18 cellular contexts compared by ENCODE assay signal in genomic region chr22:25582946-25583345, GRCh38. TPM values are rescaled to one million over a fixed set of nuclear protein-coding genes. Genes with fewer than 3 reads are reported as not detected.
DNase-seq lines count a peak whose midpoint lies in the region; ATAC-seq and TF ChIP-seq lines count a peak whose summit lies in the region.
"Had no signal": no experiment of that assay in that cellular context is flagged by ENCODE, and none has a peak within 500 bp of the region (broad histone marks: within the 10 kb centered on the region; RNA-seq: fewer than 3 reads in every experiment).

No MANE protein-coding gene starts in this region.

- H3K9me3 ChIP-seq in RWPE2 (ENCODE audit: severe bottlenecking) (no peaks in the 10 kb centered on the region), PC-3 (ENCODE audit: low read length) (no peaks in the 10 kb centered on the region)
- H3K9me3 ChIP-seq: Caco-2, upper lobe of right lung had no signal

- no peak overlapping the region for H3K4me2 ChIP-seq in PC-3 (ENCODE audit: low read length)

- no peaks in the 10 kb centered on the region for H4K20me1 ChIP-seq in PC-3 (ENCODE audit: low read length)

- H3K4me3 Mint-ChIP-seq in activated naive CD8-positive, alpha-beta T cell treated with anti-CD3 and anti-CD28 coated beads for 36 hours, result peak overlapping the region; percentile 30
- no peak overlapping the region for H3K4me3 Mint-ChIP-seq in activated naive CD8-positive, alpha-beta T cell treated with anti-CD3 and anti-CD28 coated beads, Interleukin-2, amount 50 U/mL, for 24 hours
- H3K4me3 Mint-ChIP-seq: activated CD4-positive, alpha-beta T cell treated with anti-CD3 and anti-CD28 coated beads, Interleukin-2, amount 10 ng/mL, durations not matched to agents 7 days and 5 days; nephron; T-helper 2 cell treated with Interferon-gamma antibody and Interleukin-4, amounts not matched to agents 5 μg/mL and 100 μg/mL, for 36 hours had no signal

- intact Hi-C loops in PC-3 (cut with micrococcal nuclease), result no loop called here

- TF ChIP-seq CTCF in RWPE2 (IDR thresholded peaks at IDR 0.05; ENCODE audit: poor library complexity, severe bottlenecking) (no peak), fibroblast of mammary gland (conservative IDR thresholded peaks at IDR 0.05; ENCODE audit: control insufficient read depth, insufficient read depth, low read depth, low read length) (no peak), PC-3 (conservative IDR thresholded peaks at IDR 0.05; ENCODE audit: low read depth, low read length) (no peak)

- CTCF ChIA-PET in PC-3 (lab: Charles Lee), result no interaction called here

- H3K9me3 Mint-ChIP-seq in activated naive CD8-positive, alpha-beta T cell treated with anti-CD3 and anti-CD28 coated beads for 36 hours, result no peaks in the 10 kb centered on the region
- H3K9me3 Mint-ChIP-seq in activated naive CD8-positive, alpha-beta T cell treated with anti-CD3 and anti-CD28 coated beads, Interleukin-2, amount 50 U/mL, for 24 hours, result no peaks in the 10 kb centered on the region
- H3K9me3 Mint-ChIP-seq: activated CD4-positive, alpha-beta T cell treated with anti-CD3 and anti-CD28 coated beads, Interleukin-2, amount 10 ng/mL, durations not matched to agents 7 days and 5 days; nephron; T-helper 2 cell treated with Interferon-gamma antibody and Interleukin-4, amounts not matched to agents 5 μg/mL and 100 μg/mL, for 36 hours had no signal

- H3K9me2 ChIP-seq in PC-3 (replicated peaks; ENCODE audit: low read length), result no peaks in the 10 kb centered on the region

- H3K4me1 ChIP-seq in RWPE2 (ENCODE audit: insufficient read depth, poor library complexity, severe bottlenecking) (peaks cover 11% of the 10 kb centered on the region), PC-3 (ENCODE audit: insufficient read depth, low read length) (no peaks in the 10 kb centered on the region)
- H3K4me1 ChIP-seq: Caco-2, upper lobe of right lung had no signal

- peaks cover 5% of the 10 kb centered on the region for H3K36me3 Mint-ChIP-seq in activated naive CD8-positive, alpha-beta T cell treated with anti-CD3 and anti-CD28 coated beads for 36 hours
- H3K36me3 Mint-ChIP-seq in activated naive CD8-positive, alpha-beta T cell treated with anti-CD3 and anti-CD28 coated beads, Interleukin-2, amount 50 U/mL, for 24 hours (ENCODE audit: low read depth), result peaks cover 4% of the 10 kb centered on the region

- H3K4me1 Mint-ChIP-seq in activated naive CD8-positive, alpha-beta T cell treated with anti-CD3 and anti-CD28 coated beads for 36 hours, result peaks cover 14% of the 10 kb centered on the region
- H3K4me1 Mint-ChIP-seq in activated naive CD8-positive, alpha-beta T cell treated with anti-CD3 and anti-CD28 coated beads, Interleukin-2, amount 50 U/mL, for 24 hours, result peaks cover 23% of the 10 kb centered on the region

- H3K9ac ChIP-seq in PC-3 (ENCODE audit: low read length), result no peak overlapping the region

- no TSS peak for BruUV-seq in PC-3 (replicated peaks; lab: Mats Ljungman, UMichigan)

- H3K27me3 Mint-ChIP-seq in activated naive CD8-positive, alpha-beta T cell treated with anti-CD3 and anti-CD28 coated beads for 36 hours, result no peaks in the 10 kb centered on the region
- H3K27me3 Mint-ChIP-seq in activated naive CD8-positive, alpha-beta T cell treated with anti-CD3 and anti-CD28 coated beads, Interleukin-2, amount 50 U/mL, for 24 hours, result no peaks in the 10 kb centered on the region
- H3K27me3 Mint-ChIP-seq: activated CD4-positive, alpha-beta T cell treated with anti-CD3 and anti-CD28 coated beads, Interleukin-2, amount 10 ng/mL, durations not matched to agents 7 days and 5 days had no signal

- no peak overlapping the region for H2AFZ ChIP-seq in PC-3 (ENCODE audit: low read length)

- H3F3A ChIP-seq in PC-3 (ENCODE audit: low read length, unreplicated experiment), result no peaks in the 10 kb centered on the region

- H3K27ac ChIP-seq in RWPE2 (ENCODE audit: poor library complexity, severe bottlenecking) (peak overlapping the region; percentile 6), PC-3 (ENCODE audit: low read length) (no peak overlapping the region)
- H3K27ac ChIP-seq: RWPE1, upper lobe of right lung had no signal

- H3K36me3 ChIP-seq in RWPE2 (ENCODE audit: low read depth), result no peaks in the 10 kb centered on the region
- no peaks in the 10 kb centered on the region for H3K36me3 ChIP-seq in PC-3 (ENCODE audit: low read depth, low read length)
- H3K36me3 ChIP-seq: upper lobe of right lung had no signal

- no peak overlapping the region for H3K27ac Mint-ChIP-seq in activated naive CD8-positive, alpha-beta T cell treated with anti-CD3 and anti-CD28 coated beads for 36 hours
- no peak overlapping the region for H3K27ac Mint-ChIP-seq in activated naive CD8-positive, alpha-beta T cell treated with anti-CD3 and anti-CD28 coated beads, Interleukin-2, amount 50 U/mL, for 24 hours
- H3K27ac Mint-ChIP-seq: activated CD4-positive, alpha-beta T cell treated with anti-CD3 and anti-CD28 coated beads, Interleukin-2, amount 10 ng/mL, durations not matched to agents 7 days and 5 days; nephron; T-helper 2 cell treated with Interferon-gamma antibody and Interleukin-4, amounts not matched to agents 5 μg/mL and 100 μg/mL, for 36 hours had no signal

- H3K79me2 ChIP-seq in PC-3 (ENCODE audit: low read length), result no peaks in the 10 kb centered on the region

- H3K27me3 ChIP-seq in RWPE2 (ENCODE audit: insufficient read depth, poor library complexity, severe bottlenecking) (no peaks in the 10 kb centered on the region), PC-3 (ENCODE audit: low read length) (no peaks in the 10 kb centered on the region)
- H3K27me3 ChIP-seq: upper lobe of right lung had no signal

- H3K4me3 ChIP-seq in RWPE2 (ENCODE audit: severe bottlenecking), result no peak overlapping the region
- no peak overlapping the region for H3K4me3 ChIP-seq in fibroblast of mammary gland (ENCODE audit: control insufficient read depth, low read depth, low read length)
- no peak overlapping the region for H3K4me3 ChIP-seq in PC-3 (ENCODE audit: low read length)
- H3K4me3 ChIP-seq: upper lobe of right lung had no signal

- ATAC-seq in activated naive CD8-positive, alpha-beta T cell treated with anti-CD3 and anti-CD28 coated beads, Interleukin-2, amount 50 U/mL, for 24 hours, result no peak
- no peak for ATAC-seq in RWPE2 (ENCODE audit: low read depth)
- no peak for ATAC-seq in PC-3
- no peak for ATAC-seq in GM18858 (IDR thresholded peaks at IDR 0.05; ENCODE audit: unreplicated experiment)
- ATAC-seq: upper lobe of right lung had no signal

- DNase-seq in activated naive CD8-positive, alpha-beta T cell treated with anti-CD3 and anti-CD28 coated beads for 36 hours, result no peak
- DNase-seq in activated naive CD8-positive, alpha-beta T cell treated with anti-CD3 and anti-CD28 coated beads, Interleukin-2, amount 50 U/mL, for 24 hours, result no peak
- DNase-seq in RWPE2 (ENCODE audit: low spot score), result no peak
- DNase-seq in fibroblast of mammary gland (ENCODE audit: low read depth), result peak; percentile 30
- DNase-seq in stromal cell of bone marrow (ENCODE audit: low read depth), result peak; percentile 18
- no peak for DNase-seq in DMS153 treated with DMSO at 0.1 percent for 48 hours (lab: John Stamatoyannopoulos, UW; ENCODE audit: unreplicated experiment)
- no peak for DNase-seq in PC-3
- DNase-seq: 8988T; activated CD4-positive, alpha-beta T cell treated with anti-CD3 and anti-CD28 coated beads, Interleukin-2, amount 10 ng/mL, durations not matched to agents 7 days and 5 days; Caco-2; NCI-H187; NCI-H524 treated with DMSO at 0.1 percent for 48 hours; stimulated activated CD8-positive, alpha-beta memory T cell treated with anti-CD3 and anti-CD28 coated beads, Interleukin-4, amount 100 ng/mL, for 48 hours; upper lobe of right lung had no signal

- POLR2A ChIA-PET in PC-3 (lab: Charles Lee; ENCODE audit: unreplicated experiment), result no interaction called here

RNA-seq across cellular contexts. Expression of gene GRK3, which starts 18.5 kb away (rescaled TPM):
- 10 to 100 TPM; 27.6 to 29.4 TPM for total RNA-seq in activated naive CD8-positive, alpha-beta T cell treated with anti-CD3 and anti-CD28 coated beads for 36 hours
- total RNA-seq in PC-3 (2014; rRNA removed), result under 0.01 TPM in 1 of 2 replicates, not detected in the other

Comparison
In these comparisons a context has a peak if more than half of its experiments do, and no peak if none do; other contexts are left out.
1. DNase-seq: peak in fibroblast of mammary gland (single experiment) and stromal cell of bone marrow (single experiment); none in activated naive CD8-positive, alpha-beta T cell treated with anti-CD3 and anti-CD28 coated beads for 36 hours (single experiment), activated naive CD8-positive, alpha-beta T cell treated with anti-CD3 and anti-CD28 coated beads, Interleukin-2, amount 50 U/mL, for 24 hours (single experiment), RWPE2 (single experiment), DMS153 treated with DMSO at 0.1 percent for 48 hours (single experiment) and PC-3 (single experiment).
2. RNA of gene GRK3, which starts 18.5 kb away (total RNA-seq): 27.6 to 29.4 TPM in activated naive CD8-positive, alpha-beta T cell treated with anti-CD3 and anti-CD28 coated beads for 36 hours; under 0.01 TPM in PC-3; every median in the first group is over 10 times any median in the second.